8 cellular contexts compared by ENCODE assay signal in genomic region chr10:50624866-50625491, GRCh38. TPM values are rescaled to one million over a fixed set of nuclear protein-coding genes. Genes with fewer than 3 reads are reported as not detected.
DNase-seq lines count a peak whose midpoint lies in the region; ATAC-seq and TF ChIP-seq lines count a peak whose summit lies in the region.

No MANE protein-coding gene starts in this region.

- peaks cover 5% of the 10 kb centered on the region; the same call in 1 of the 2 replicates for H4K20me1 ChIP-seq in PC-3 (ENCODE audit: low read length)

- peaks cover 35% of the 10 kb centered on the region for H3K79me2 ChIP-seq in PC-3 (ENCODE audit: low read length)

- ATAC-seq in GM19467 (IDR thresholded peaks at IDR 0.05; ENCODE audit: unreplicated experiment) (peak; percentile 34), HG03575 (IDR thresholded peaks at IDR 0.05; ENCODE audit: extremely low read depth, insufficient number of reproducible peaks, low FRiP score, unreplicated experiment) (peak; percentile 25), PC-3 (peak; percentile 52), naive B cell (ENCODE audit: low read depth in 2 of 2) (peak; percentile 52 to 56)

- peak overlapping the region; percentile 89 for H2AFZ ChIP-seq in PC-3 (ENCODE audit: low read length)

- TF ChIP-seq CTCF in PC-3 (conservative IDR thresholded peaks at IDR 0.05; ENCODE audit: low read depth, low read length) = peak; percentile 80

- H3K9me2 ChIP-seq in PC-3 (replicated peaks; ENCODE audit: low read length) = no peaks in the 10 kb centered on the region

- no peaks in the 10 kb centered on the region for H3K27me3 ChIP-seq in PC-3 (ENCODE audit: low read length)
- no peaks in the 10 kb centered on the region for H3K27me3 ChIP-seq in subcutaneous abdominal adipose tissue (ENCODE audit: control insufficient read depth in 5 of 5, insufficient read depth in 4 of 5, low read length in 5 of 5)

- H3K4me3 Mint-ChIP-seq in activated T-helper 1 cell treated with anti-CD3 and anti-CD28 coated beads, Interleukin-12 subunit alpha, Interleukin-12 subunit beta, Interleukin-2, Interleukin-4 antibody, amounts not matched to agents 30 ng/mL and 10 ng/mL and 1 ng/mL, durations not matched to agents 14 hours and 24 hours and 36 hours = peak overlapping the region; percentile 89
- H3K4me3 Mint-ChIP-seq in naive B cell = peak overlapping the region; percentile 93 to 98 (median 97)

- TSS peak; percentile 54 for BruUV-seq in PC-3 (replicated peaks; lab: Mats Ljungman, UMichigan)

- CTCF ChIA-PET in PC-3 (lab: Charles Lee) = interaction anchor here (0.5 to 1.5 kb wide), 7 partner anchors 32 to 1806 kb away, joined by 3 to 5 read pairs (median 3); no protein-coding TSS in a partner anchor

- H3K4me1 ChIP-seq in PC-3 (ENCODE audit: insufficient read depth, low read length) (peaks cover 23% of the 10 kb centered on the region), subcutaneous abdominal adipose tissue (ENCODE audit: control insufficient read depth in 5 of 5, insufficient read depth in 5 of 5, low read length in 5 of 5) (peaks cover 3 to 28% (median 24%) of the 10 kb centered on the region in 5 donors)

- H3K36me3 ChIP-seq in PC-3 (ENCODE audit: low read depth, low read length) = no peaks in the 10 kb centered on the region
- peaks cover 2 to 14% (median 5%) of the 10 kb centered on the region in 5 donors for H3K36me3 ChIP-seq in subcutaneous abdominal adipose tissue (ENCODE audit: control insufficient read depth in 5 of 5, insufficient read depth in 5 of 5, low read length in 5 of 5)

- H3F3A ChIP-seq in PC-3 (ENCODE audit: low read length, unreplicated experiment) = no peaks in the 10 kb centered on the region

- H3K27ac Mint-ChIP-seq in activated T-helper 1 cell treated with anti-CD3 and anti-CD28 coated beads, Interleukin-12 subunit alpha, Interleukin-12 subunit beta, Interleukin-2, Interleukin-4 antibody, amounts not matched to agents 30 ng/mL and 10 ng/mL and 1 ng/mL, durations not matched to agents 14 hours and 24 hours and 36 hours = peak overlapping the region; percentile 88
- peak overlapping the region; percentile 94 to 100 (median 98) for H3K27ac Mint-ChIP-seq in naive B cell

- intact Hi-C loops in PC-3 (cut with micrococcal nuclease) = loop anchor here (1.0 to 10.0 kb wide), 11 partner anchors 28 to 400 kb away; no protein-coding TSS in a partner anchor
- intact Hi-C loops in activated T-helper 1 cell treated with anti-CD3 and anti-CD28 coated beads, Interleukin-12 subunit alpha, Interleukin-12 subunit beta, Interleukin-2, Interleukin-4 antibody, amounts not matched to agents 30 ng/mL and 10 ng/mL and 1 ng/mL, durations not matched to agents 14 hours and 24 hours and 36 hours (cut with micrococcal nuclease) = loop anchor here (1.0 to 10.0 kb wide), 9 partner anchors 11 to 1072 kb away; partner anchors contain the start of gene CSTF2T

- H3K4me3 ChIP-seq in PC-3 (ENCODE audit: low read length) (peak overlapping the region; percentile 74), subcutaneous abdominal adipose tissue (ENCODE audit: low read depth in 1 of 5, low read length in 5 of 5) (peak overlapping the region; percentile 91 to 96 (median 94))

- peaks cover 43% of the 10 kb centered on the region for H3K4me1 Mint-ChIP-seq in activated T-helper 1 cell treated with anti-CD3 and anti-CD28 coated beads, Interleukin-12 subunit alpha, Interleukin-12 subunit beta, Interleukin-2, Interleukin-4 antibody, amounts not matched to agents 30 ng/mL and 10 ng/mL and 1 ng/mL, durations not matched to agents 14 hours and 24 hours and 36 hours (ENCODE audit: low read depth)
- peaks cover 20 to 33% (median 23%) of the 10 kb centered on the region in 3 donors for H3K4me1 Mint-ChIP-seq in naive B cell

- H3K27ac ChIP-seq in PC-3 (ENCODE audit: low read length) (peak overlapping the region; percentile 89), subcutaneous abdominal adipose tissue (ENCODE audit: low read depth, low read length) (peak overlapping the region; percentile 99)

- H3K4me2 ChIP-seq in PC-3 (ENCODE audit: low read length) = peak overlapping the region; percentile 87

- no peaks in the 10 kb centered on the region for H3K9me3 ChIP-seq in PC-3 (ENCODE audit: low read length)
- no peaks in the 10 kb centered on the region for H3K9me3 ChIP-seq in subcutaneous abdominal adipose tissue (ENCODE audit: control insufficient read depth in 5 of 5, low read length in 5 of 5)

- POLR2A ChIA-PET in PC-3 (lab: Charles Lee; ENCODE audit: unreplicated experiment) = interaction anchor here (0.6 to 1.3 kb wide), 12 partner anchors 12 to 577 kb away, joined by 3 to 9 read pairs (median 4); partner anchors contain the start of gene ASAH2B

- H3K36me3 Mint-ChIP-seq in activated T-helper 1 cell treated with anti-CD3 and anti-CD28 coated beads, Interleukin-12 subunit alpha, Interleukin-12 subunit beta, Interleukin-2, Interleukin-4 antibody, amounts not matched to agents 30 ng/mL and 10 ng/mL and 1 ng/mL, durations not matched to agents 14 hours and 24 hours and 36 hours (ENCODE audit: low read depth) = peaks cover 4% of the 10 kb centered on the region
- H3K36me3 Mint-ChIP-seq in naive B cell = no peaks in the 10 kb centered on the region

- peak; percentile 48 for DNase-seq in DMS153 (lab: John Stamatoyannopoulos, UW)
- peak; percentile 93 for DNase-seq in PC-3
- no peak for DNase-seq in activated T-helper 1 cell treated with anti-CD3 and anti-CD28 coated beads, Interleukin-12 subunit alpha, Interleukin-12 subunit beta, Interleukin-2, Interleukin-4 antibody, amounts not matched to agents 30 ng/mL and 10 ng/mL and 1 ng/mL, durations not matched to agents 14 hours and 24 hours and 36 hours (ENCODE audit: low spot score)
- DNase-seq in fibroblast of gingiva (ENCODE audit: low read depth) = peak; percentile 62
- peak; percentile 82 for DNase-seq in naive B cell

- H3K9me3 Mint-ChIP-seq in activated T-helper 1 cell treated with anti-CD3 and anti-CD28 coated beads, Interleukin-12 subunit alpha, Interleukin-12 subunit beta, Interleukin-2, Interleukin-4 antibody, amounts not matched to agents 30 ng/mL and 10 ng/mL and 1 ng/mL, durations not matched to agents 14 hours and 24 hours and 36 hours = no peaks in the 10 kb centered on the region
- no peaks in the 10 kb centered on the region for H3K9me3 Mint-ChIP-seq in naive B cell

- peak overlapping the region; percentile 85 for H3K9ac ChIP-seq in PC-3 (ENCODE audit: low read length)
- peak overlapping the region; percentile 80 to 97 (median 96) for H3K9ac ChIP-seq in subcutaneous abdominal adipose tissue (ENCODE audit: low read length in 5 of 5)

- no peaks in the 10 kb centered on the region for H3K27me3 Mint-ChIP-seq in activated T-helper 1 cell treated with anti-CD3 and anti-CD28 coated beads, Interleukin-12 subunit alpha, Interleukin-12 subunit beta, Interleukin-2, Interleukin-4 antibody, amounts not matched to agents 30 ng/mL and 10 ng/mL and 1 ng/mL, durations not matched to agents 14 hours and 24 hours and 36 hours (ENCODE audit: insufficient read depth)
- no peaks in the 10 kb centered on the region for H3K27me3 Mint-ChIP-seq in naive B cell

RNA-seq across cellular contexts. Expression of gene SGMS1, which starts 1.2 kb away (rescaled TPM):
- total RNA-seq in PC-3 (2014; rRNA removed) = 61.4 and 68.2 TPM in 2 replicates
- total RNA-seq in activated T-helper 1 cell treated with anti-CD3 and anti-CD28 coated beads, Interleukin-12 subunit alpha, Interleukin-12 subunit beta, Interleukin-2, Interleukin-4 antibody, amounts not matched to agents 30 ng/mL and 10 ng/mL and 1 ng/mL, durations not matched to agents 14 hours and 24 hours and 36 hours = 18.2 and 18.6 TPM in 2 replicates
- polyA plus RNA-seq in naive B cell (ENCODE audit: low read depth in 6 of 6) = 10 to 100 TPM; 14.2 to 21.7 (median 16.7) TPM
